In the genomic region with DNA sequence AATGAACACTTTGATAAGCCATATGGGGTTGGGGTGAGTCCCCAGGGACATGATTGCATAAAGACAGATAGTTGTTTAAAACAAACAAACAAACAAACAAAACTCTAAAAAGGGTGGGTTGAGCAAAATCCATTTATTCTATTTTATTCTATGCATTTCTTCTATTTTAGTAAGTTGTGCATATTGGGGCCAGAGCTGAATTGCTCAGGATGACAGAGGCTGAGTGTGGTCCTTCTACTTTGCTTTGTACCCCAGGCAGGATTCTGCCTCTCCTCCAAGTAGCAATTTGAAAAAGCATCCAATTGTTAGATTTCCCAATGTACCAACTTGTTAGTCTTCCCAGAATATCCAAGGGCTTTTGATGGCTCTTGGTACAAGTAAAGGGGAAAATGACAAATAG, we compare ENCODE assay signal across 28 cellular contexts.
"Had no signal": no experiment of that assay in that cellular context is flagged by ENCODE, and none has a peak within 500 bp of the region (broad histone marks: within the 10 kb centered on the region; RNA-seq: fewer than 3 reads in every experiment).

No MANE protein-coding gene starts in this region.

- H3K4me1 ChIP-seq: colonic mucosa, foreskin keratinocyte, gastrocnemius medialis, gastroesophageal sphincter had no signal

- H3K27ac ChIP-seq: colonic mucosa, coronary artery, epithelial cell of prostate, esophagus squamous epithelium, foreskin keratinocyte, gastrocnemius medialis, gastroesophageal sphincter, heart left ventricle, heart right ventricle, hepatocyte had no signal

- H3K4me2 ChIP-seq: hepatocyte had no signal

- H3K36me3 ChIP-seq: colonic mucosa, esophagus squamous epithelium, gastrocnemius medialis, gastroesophageal sphincter, heart left ventricle, heart right ventricle had no signal

- H3K4me3 ChIP-seq: colonic mucosa, coronary artery, dorsolateral prefrontal cortex, esophagus squamous epithelium, gastrocnemius medialis, gastroesophageal sphincter, heart left ventricle, heart right ventricle, hepatocyte had no signal

- H3K27me3 ChIP-seq: colonic mucosa, dorsolateral prefrontal cortex, esophagus squamous epithelium, foreskin keratinocyte, gastrocnemius medialis, gastroesophageal sphincter, heart left ventricle, heart right ventricle, hepatocyte had no signal

- H3K9me3 ChIP-seq: colonic mucosa, esophagus squamous epithelium, gastrocnemius medialis, gastroesophageal sphincter, heart right ventricle had no signal

- DNase-seq: colonic mucosa; cortex of kidney; dermis blood vessel endothelial cell; dorsolateral prefrontal cortex; effector CD4-positive, alpha-beta T cell; effector CD8-positive, alpha-beta T cell; effector memory CD4-positive, alpha-beta T cell; effector memory CD8-positive, alpha-beta T cell; endodermal cell; erythroblast; esophagus squamous epithelium; foreskin fibroblast; foreskin keratinocyte; foreskin melanocyte; gastrocnemius medialis; glutamatergic neuron; head of caudate nucleus; heart left ventricle; heart right ventricle had no signal

- FAIRE-seq: colon, endometrium, endothelial cell of umbilical vein, frontal cortex had no signal

- ATAC-seq: effector memory CD8-positive, alpha-beta T cell; esophagus mucosa; foreskin keratinocyte; gastrocnemius medialis; gastroesophageal sphincter; heart left ventricle; heart right ventricle had no signal
